ENCODE assay signal across 36 cellular contexts in genomic region chr14:77426396-77426795, GRCh38. TPM values are rescaled to one million over a fixed set of nuclear protein-coding genes. Genes with fewer than 3 reads are reported as not detected.
"Had no signal": no experiment of that assay in that cellular context is flagged by ENCODE, and none has a peak within 500 bp of the region (broad histone marks: within the 10 kb centered on the region; RNA-seq: fewer than 3 reads in every experiment).

No MANE protein-coding gene starts in this region.

- H3K36me3 ChIP-seq: MG63 had no signal

- H3K9me3 ChIP-seq: MG63 had no signal

- DNase-seq: Karpas-422, Kasumi-1, KBM-7, KG1, MG63, MM.1S, MV-4-11, NCI-H1048, NCI-H1092, NCI-H1092 treated with DMSO at 0.1 percent for 48 hours, NCI-H1105, NCI-H1105 treated with DMSO at 0.1 percent for 48 hours, NCI-H1417, NCI-H1417 treated with DMSO at 0.1 percent for 48 hours, NCI-H1436, NCI-H1436 treated with DMSO at 0.1 percent for 48 hours, NCI-H146, NCI-H1694, NCI-H1694 treated with DMSO at 0.1 percent for 48 hours, NCI-H187, NCI-H187 treated with DMSO at 0.1 percent for 48 hours, NCI-H1930, NCI-H2029, NCI-H2029 treated with DMSO at 0.1 percent for 48 hours, NCI-H2081, NCI-H2081 treated with DMSO at 0.1 percent for 48 hours, NCI-H2107, NCI-H2171, NCI-H2171 treated with DMSO at 0.1 percent for 48 hours, NCI-H2227 treated with DMSO at 0.1 percent for 48 hours, NCI-H226, NCI-H345, NCI-H446, NCI-H446 treated with DMSO at 0.1 percent for 48 hours had no signal

- H3K27ac ChIP-seq: KMS-11 had no signal

- H3K4me3 ChIP-seq: MG63 had no signal

- H3K27me3 ChIP-seq: MG63 had no signal

- H3K9ac ChIP-seq: KMS-11 had no signal

- H3K4me2 ChIP-seq: KMS-11 had no signal

RNA-seq across cellular contexts. Expression of gene NOXRED1, which starts 3.1 kb away (rescaled TPM):
- total RNA-seq: M059J had no signal
